ENCODE assay signal across 23 cellular contexts in the genomic region with DNA sequence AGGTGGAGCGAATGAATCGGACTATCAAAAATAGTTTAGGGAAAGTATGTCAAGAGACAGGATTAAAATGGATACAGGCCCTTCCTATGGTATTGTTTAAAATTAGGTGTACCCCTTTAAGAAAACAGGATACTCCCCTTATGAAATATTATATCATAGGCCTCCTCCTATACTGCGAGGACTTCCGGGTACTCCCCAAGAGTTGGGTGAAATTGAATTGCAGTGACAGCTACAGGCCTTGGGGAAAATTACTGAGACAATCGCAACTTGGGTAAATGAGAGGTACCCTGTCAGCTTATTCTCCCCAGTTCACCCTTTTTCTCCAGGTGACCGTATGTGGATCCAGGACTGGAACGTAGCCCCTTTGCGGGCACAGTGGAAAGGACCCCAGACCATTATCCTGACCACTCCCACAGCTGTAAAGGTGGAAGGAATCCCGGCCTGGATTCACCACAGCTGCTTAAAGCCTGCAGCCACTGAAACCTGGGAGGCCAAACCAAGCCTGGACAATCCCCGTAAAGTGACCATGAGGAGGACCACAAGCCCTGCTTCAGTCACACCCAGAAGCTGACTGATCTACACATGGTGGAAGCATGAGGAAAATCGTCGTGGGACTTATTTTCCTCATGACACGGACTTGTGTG.
"Had no signal": no experiment of that assay in that cellular context is flagged by ENCODE, and none has a peak within 500 bp of the region (broad histone marks: within the 10 kb centered on the region; RNA-seq: fewer than 3 reads in every experiment).

No MANE protein-coding gene starts in this region.

- H3K27me3 Mint-ChIP-seq: activated CD4-positive, alpha-beta T cell treated with anti-CD3 and anti-CD28 coated beads, Interleukin-2, amount 10 ng/mL, durations not matched to agents 7 days and 5 days; activated naive CD8-positive, alpha-beta T cell; memory B cell; naive B cell; stimulated activated naive CD8-positive, alpha-beta T cell treated with anti-CD3 and anti-CD28 coated beads, Interleukin-15, amount 100 ng/mL, for 72 hours; type B pancreatic cell had no signal

- H3K4me1 Mint-ChIP-seq: activated CD4-positive, alpha-beta T cell treated with anti-CD3 and anti-CD28 coated beads, Interleukin-2, amount 10 ng/mL, durations not matched to agents 7 days and 5 days; immature natural killer cell; memory B cell; naive B cell; stimulated activated naive CD8-positive, alpha-beta T cell treated with anti-CD3 and anti-CD28 coated beads, Interleukin-15, amount 100 ng/mL, for 72 hours had no signal

- H3K4me3 Mint-ChIP-seq: activated CD4-positive, alpha-beta T cell treated with anti-CD3 and anti-CD28 coated beads, Interleukin-2, amount 10 ng/mL, durations not matched to agents 7 days and 5 days; activated CD8-positive, alpha-beta T cell treated with anti-CD3 and anti-CD28 coated beads, Interleukin-2, amount 10 ng/mL, durations not matched to agents 7 days and 5 days; activated naive CD8-positive, alpha-beta T cell; activated T-cell treated with anti-CD3 and anti-CD28 coated beads, Interleukin-2, amount 50 U/mL, for 72 hours; immature natural killer cell; memory B cell; naive B cell; neural progenitor cell; stimulated activated naive CD8-positive, alpha-beta T cell treated with anti-CD3 and anti-CD28 coated beads, Interleukin-15, amount 100 ng/mL, for 72 hours; T-helper 1 cell treated with Interleukin-12 subunit alpha and Interleukin-12 subunit beta and Interleukin-4 antibody, amounts not matched to agents 30 μg/mL and 1 μg/mL, for 36 hours; type B pancreatic cell had no signal

- DNase-seq: activated CD4-positive, alpha-beta T cell treated with anti-CD3 and anti-CD28 coated beads, Interleukin-2, amount 10 ng/mL, durations not matched to agents 7 days and 5 days; activated CD8-positive, alpha-beta T cell treated with anti-CD3 and anti-CD28 coated beads, Interleukin-2, amount 10 ng/mL, durations not matched to agents 7 days and 5 days; activated gamma-delta T cell treated with Interleukin-2 at 50 U/mL for 16 hours; activated T-cell treated with anti-CD3 and anti-CD28 coated beads, Interleukin-2, amount 50 U/mL, for 72 hours; effector CD4-positive, alpha-beta T cell; heart right ventricle; immature natural killer cell; left ventricle myocardium superior; mucosa of descending colon; naive B cell; pancreas; right lobe of liver; small intestine; stimulated activated CD4-positive, alpha-beta T cell treated with anti-CD3 and anti-CD28 coated beads, Interleukin-15, amount 100 ng/mL, for 24 hours; stimulated activated CD4-positive, alpha-beta T cell treated with anti-CD3 and anti-CD28 coated beads, Interleukin-2, amount 100 ng/mL, for 48 hours; stimulated activated naive CD8-positive, alpha-beta T cell treated with anti-CD3 and anti-CD28 coated beads, Interleukin-15, amount 100 ng/mL, for 72 hours had no signal

- ATAC-seq: activated CD8-positive, alpha-beta T cell treated with anti-CD3 and anti-CD28 coated beads, Interleukin-2, amount 10 ng/mL, durations not matched to agents 7 days and 5 days; activated T-cell treated with anti-CD3 and anti-CD28 coated beads, Interleukin-2, amount 50 U/mL, for 72 hours; esophagus mucosa; heart right ventricle; left ventricle myocardium superior; mucosa of descending colon; pancreas; right lobe of liver; stimulated activated naive CD8-positive, alpha-beta T cell treated with anti-CD3 and anti-CD28 coated beads, Interleukin-15, amount 100 ng/mL, for 72 hours had no signal

- H3K36me3 Mint-ChIP-seq: activated naive CD8-positive, alpha-beta T cell; immature natural killer cell; memory B cell; naive B cell; neural progenitor cell; type B pancreatic cell had no signal

- H3K4me3 ChIP-seq: heart right ventricle, mucosa of descending colon, neural progenitor cell, pancreas, right lobe of liver, suprapubic skin had no signal

- H3K27ac Mint-ChIP-seq: activated CD4-positive, alpha-beta T cell treated with anti-CD3 and anti-CD28 coated beads, Interleukin-2, amount 10 ng/mL, durations not matched to agents 7 days and 5 days; activated CD8-positive, alpha-beta T cell treated with anti-CD3 and anti-CD28 coated beads, Interleukin-2, amount 10 ng/mL, durations not matched to agents 7 days and 5 days; activated naive CD8-positive, alpha-beta T cell; activated T-cell treated with anti-CD3 and anti-CD28 coated beads, Interleukin-2, amount 50 U/mL, for 72 hours; immature natural killer cell; memory B cell; naive B cell; neural progenitor cell; stimulated activated naive CD8-positive, alpha-beta T cell treated with anti-CD3 and anti-CD28 coated beads, Interleukin-15, amount 100 ng/mL, for 72 hours; T-helper 1 cell treated with Interleukin-12 subunit alpha and Interleukin-12 subunit beta and Interleukin-4 antibody, amounts not matched to agents 30 μg/mL and 1 μg/mL, for 36 hours; type B pancreatic cell had no signal
